1 cellular context compared by ENCODE assay signal in the genomic region with DNA sequence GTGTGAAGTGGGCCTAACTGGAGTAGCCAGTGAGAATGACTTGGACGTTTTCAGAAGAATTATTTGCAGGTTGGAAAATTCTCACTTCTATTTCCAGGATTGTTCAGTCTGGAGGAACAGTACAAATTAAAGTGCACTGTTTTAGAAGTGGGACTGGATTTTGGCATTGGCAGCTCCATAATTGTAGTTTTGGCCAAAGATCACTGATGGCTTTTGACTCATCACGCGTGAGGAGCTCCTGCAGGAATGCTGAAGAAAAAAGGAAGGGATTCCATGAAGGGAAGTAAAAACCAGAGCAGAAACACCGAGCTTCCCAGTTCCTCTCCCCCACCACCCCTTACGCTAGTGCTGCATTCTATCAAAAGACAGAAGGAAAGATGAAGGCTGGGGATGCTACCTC.
TF ChIP-seq lines count a peak whose summit lies in the region.

No MANE protein-coding gene starts in this region.

TF ChIP-seq in GM23338, 12 proteins besides CTCF, POLR2A, EP300 and RAD21 (continued from another document):
- TF ChIP-seq REST (IDR thresholded peaks at IDR 0.05; ENCODE audit: unreplicated experiment) (no peak), ZNF331 (CRISPR knock-in tag; IDR thresholded peaks at IDR 0.05; ENCODE audit: low read depth) (no peak), NANOG (IDR thresholded peaks at IDR 0.05; ENCODE audit: borderline replicate concordance) (no peak), CREB1 (CRISPR knock-in tag; IDR thresholded peaks at IDR 0.05; ENCODE audit: low read depth) (no peak), ZNF114 (CRISPR knock-in tag; IDR thresholded peaks at IDR 0.05) (no peak), JUNB (IDR thresholded peaks at IDR 0.05; ENCODE audit: unreplicated experiment) (no peak), EZH2phosphoT487 (IDR thresholded peaks at IDR 0.05; ENCODE audit: unreplicated experiment) (no peak), EZH2 (IDR thresholded peaks at IDR 0.05; ENCODE audit: low read depth, unreplicated experiment) (no peak), POLR2AphosphoS5 (IDR thresholded peaks at IDR 0.05; ENCODE audit: low read depth) (no peak; the same call in 1 of the 2 replicates)
- TF ChIP-seq, protein P1, sequence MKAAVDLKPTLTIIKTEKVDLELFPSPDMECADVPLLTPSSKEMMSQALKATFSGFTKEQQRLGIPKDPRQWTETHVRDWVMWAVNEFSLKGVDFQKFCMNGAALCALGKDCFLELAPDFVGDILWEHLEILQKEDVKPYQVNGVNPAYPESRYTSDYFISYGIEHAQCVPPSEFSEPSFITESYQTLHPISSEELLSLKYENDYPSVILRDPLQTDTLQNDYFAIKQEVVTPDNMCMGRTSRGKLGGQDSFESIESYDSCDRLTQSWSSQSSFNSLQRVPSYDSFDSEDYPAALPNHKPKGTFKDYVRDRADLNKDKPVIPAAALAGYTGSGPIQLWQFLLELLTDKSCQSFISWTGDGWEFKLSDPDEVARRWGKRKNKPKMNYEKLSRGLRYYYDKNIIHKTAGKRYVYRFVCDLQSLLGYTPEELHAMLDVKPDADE (IDR thresholded peaks at IDR 0.05) = no peak
